31 cellular contexts compared by ENCODE assay signal in genomic region chr3:46579756-46580286, GRCh38. TPM values are rescaled to one million over a fixed set of nuclear protein-coding genes. Genes with fewer than 3 reads are reported as not detected.
DNase-seq lines count a peak whose midpoint lies in the region; ATAC-seq and TF ChIP-seq lines count a peak whose summit lies in the region.
"Had no signal": no experiment of that assay in that cellular context is flagged by ENCODE, and none has a peak within 500 bp of the region (broad histone marks: within the 10 kb centered on the region; RNA-seq: fewer than 3 reads in every experiment).

No MANE protein-coding gene starts in this region.

- H3K4me1 ChIP-seq in iPS-18a (ENCODE audit: control insufficient read depth, low read depth, low read length), result peaks cover 34% of the 10 kb centered on the region
- H3K4me1 ChIP-seq: sigmoid colon, SJCRH30, tibial artery had no signal

- H3K27ac ChIP-seq in iPS-18a (ENCODE audit: low read length) (no peak overlapping the region), coronary artery (no peak overlapping the region)
- H3K27ac ChIP-seq: cardiac muscle cell, neutrophil, sigmoid colon, SJCRH30, tibial artery had no signal

- peaks cover 62% of the 10 kb centered on the region for H3K4me1 Mint-ChIP-seq in WTC11
- H3K4me1 Mint-ChIP-seq in osteocyte (ENCODE audit: unreplicated experiment), result peaks cover 10% of the 10 kb centered on the region

- H3K27ac Mint-ChIP-seq in WTC11 (peak overlapping the region; percentile 94), osteocyte (ENCODE audit: unreplicated experiment) (no peak overlapping the region)
- H3K27ac Mint-ChIP-seq: activated CD4-positive, alpha-beta T cell treated with anti-CD3 and anti-CD28 coated beads for 36 hours; activated naive CD8-positive, alpha-beta T cell; CD8-positive, alpha-beta memory T cell had no signal

- peaks cover 8% of the 10 kb centered on the region; the same call in 1 of the 2 replicates for H3K9me3 Mint-ChIP-seq in WTC11
- no peaks in the 10 kb centered on the region for H3K9me3 Mint-ChIP-seq in osteocyte (ENCODE audit: unreplicated experiment)
- H3K9me3 Mint-ChIP-seq: CD8-positive, alpha-beta memory T cell had no signal

- no peak for ATAC-seq in WTC11
- ATAC-seq in HG03378 (IDR thresholded peaks at IDR 0.05; ENCODE audit: unreplicated experiment), result no peak
- ATAC-seq: activated CD4-positive, alpha-beta T cell treated with anti-CD3 and anti-CD28 coated beads for 36 hours; GM12878 had no signal

- H3K9ac ChIP-seq in iPS-18a (ENCODE audit: low read length), result peak overlapping the region; percentile 88

- H3K36me3 ChIP-seq in H7 (replicated peaks; ENCODE audit: control insufficient read depth, insufficient read depth, low read length) (peaks cover 38% of the 10 kb centered on the region), iPS-18a (ENCODE audit: control insufficient read depth, low read depth, low read length) (peaks cover 59% of the 10 kb centered on the region)
- H3K36me3 ChIP-seq: cardiac muscle cell, HAP-1, neutrophil, sigmoid colon, SJCRH30, tibial artery had no signal

- DNase-seq in H7, result no peak
- DNase-seq in WTC11 (ENCODE audit: low spot score), result no peak
- peak; percentile 59 for DNase-seq in osteocyte (ENCODE audit: extremely low spot score, unreplicated experiment)
- no peak for DNase-seq in amygdala (lab: John Stamatoyannopoulos, UW)
- DNase-seq in NCI-H446 treated with DMSO at 0.1 percent for 48 hours (lab: John Stamatoyannopoulos, UW), result no peak
- no peak for DNase-seq in coronary artery (ENCODE audit: low spot score)
- DNase-seq: activated CD4-positive, alpha-beta T cell treated with anti-CD3 and anti-CD28 coated beads for 36 hours; activated CD8-positive, alpha-beta memory T cell treated with anti-CD3 and anti-CD28 coated beads for 24 hours; aorta; CD8-positive, alpha-beta memory T cell; effector memory CD4-positive, alpha-beta T cell; EL; erythroblast; mesenchymal stem cell; NCI-H1694; NCI-H446; sigmoid colon; SJCRH30; stimulated activated CD4-positive, alpha-beta T cell treated with anti-CD3 and anti-CD28 coated beads, Interleukin-4, amount 100 ng/mL, for 1 hour; SW 1271; tibial artery had no signal

- peak overlapping the region; percentile 70 for H3K4me3 ChIP-seq in H7 (ENCODE audit: insufficient read depth, low read depth, low read length)
- peak overlapping the region; percentile 95 for H3K4me3 ChIP-seq in iPS-18a (ENCODE audit: low read length)
- no peak overlapping the region for H3K4me3 ChIP-seq in coronary artery
- H3K4me3 ChIP-seq: cardiac muscle cell, GM12878, HAP-1, sigmoid colon, SJCRH30, tibial artery had no signal

- POLR2A ChIA-PET in WTC11 (lab: Charles Lee), result no interaction called here

- CTCF ChIA-PET in WTC11 (lab: Charles Lee), result no interaction called here

- H3K27me3 Mint-ChIP-seq in WTC11 (ENCODE audit: low read depth) (no peaks in the 10 kb centered on the region; the same call in 1 of the 2 replicates), osteocyte (ENCODE audit: unreplicated experiment) (peaks cover 33% of the 10 kb centered on the region)
- H3K27me3 Mint-ChIP-seq: activated naive CD8-positive, alpha-beta T cell had no signal

- TF ChIP-seq CTCF in WTC11 (IDR thresholded peaks at IDR 0.05), result no peak
- TF ChIP-seq CTCF in osteocyte (IDR thresholded peaks at IDR 0.05), result no peak
- no peak for TF ChIP-seq CTCF in coronary artery (IDR thresholded peaks at IDR 0.05)

- peaks cover 72% of the 10 kb centered on the region for H3K36me3 Mint-ChIP-seq in WTC11
- no peaks in the 10 kb centered on the region for H3K36me3 Mint-ChIP-seq in osteocyte (ENCODE audit: unreplicated experiment)
- H3K36me3 Mint-ChIP-seq: activated naive CD8-positive, alpha-beta T cell; CD8-positive, alpha-beta memory T cell had no signal

- H3K4me3 Mint-ChIP-seq in WTC11 (peak overlapping the region; percentile 86), osteocyte (ENCODE audit: unreplicated experiment) (no peak overlapping the region)
- H3K4me3 Mint-ChIP-seq: activated CD4-positive, alpha-beta T cell treated with anti-CD3 and anti-CD28 coated beads for 36 hours; activated naive CD8-positive, alpha-beta T cell; CD8-positive, alpha-beta memory T cell had no signal

- H3K27me3 ChIP-seq in H7 (ENCODE audit: control insufficient read depth, insufficient read depth, low read length) (no peaks in the 10 kb centered on the region), iPS-18a (ENCODE audit: control insufficient read depth, insufficient read depth, low read length) (peaks cover 31% of the 10 kb centered on the region)
- H3K27me3 ChIP-seq: SJCRH30 had no signal

- H3K9me3 ChIP-seq in iPS-18a (ENCODE audit: control insufficient read depth, low read depth, low read length), result peaks cover 5% of the 10 kb centered on the region
- H3K9me3 ChIP-seq: HAP-1, neutrophil, sigmoid colon, SJCRH30, tibial artery had no signal

TF ChIP-seq in WTC11, 78 proteins besides CTCF, POLR2A, EP300 and RAD21 (continues in another document):
- 0 out of 2 replicates have a peak, but pooled peaks have one; percentile 13 for TF ChIP-seq ZNF281 (CRISPR knock-in tag; IDR thresholded peaks at IDR 0.05)
- TF ChIP-seq ZNF219 (CRISPR knock-in tag; IDR thresholded peaks at IDR 0.05; ENCODE audit: borderline replicate concordance), result no peak
- 0 out of 2 replicates have a peak, but pooled peaks have one; percentile 6 for TF ChIP-seq TEAD4 (CRISPR knock-in tag; IDR thresholded peaks at IDR 0.05)
- no peak for TF ChIP-seq ZNF121 (CRISPR knock-in tag; IDR thresholded peaks at IDR 0.05)
- TF ChIP-seq TCF7 (CRISPR knock-in tag; IDR thresholded peaks at IDR 0.05; ENCODE audit: low read depth), result no peak
- TF ChIP-seq CBFB (CRISPR knock-in tag; IDR thresholded peaks at IDR 0.05; ENCODE audit: low read depth), result no peak
- TF ChIP-seq AFF4 (CRISPR knock-in tag; IDR thresholded peaks at IDR 0.05; ENCODE audit: borderline replicate concordance), result peak; percentile 77; the same call in 1 of the 2 replicates

RNA-seq across cellular contexts. Expression of gene LRRC2, which starts 13.7 kb away (rescaled TPM):
- total RNA-seq in H7 (2014; rRNA removed; shearing (Covaris generic)), result 3.3 and 3.9 TPM in 2 replicates
- 4.0 to 4.9 TPM (median 4.9 TPM) in 3 replicates for total RNA-seq in WTC11 (2021)
- total RNA-seq in osteocyte, result 1.2 and 1.5 TPM in 2 replicates
- total RNA-seq: GM12878, SJCRH30 had no signal

RNA-seq across cellular contexts. Expression of gene FAM240A, which starts 32.5 kb away (rescaled TPM):
- not detected in 2 replicates for total RNA-seq in H7 (2014; rRNA removed; shearing (Covaris generic))
- 0.09 to 0.14 TPM (median 0.13 TPM) in 3 replicates for total RNA-seq in WTC11 (2021)
- not detected in 2 replicates for total RNA-seq in osteocyte
- total RNA-seq: activated CD4-positive, alpha-beta T cell treated with anti-CD3 and anti-CD28 coated beads for 36 hours; aorta; cardiac muscle cell; CD8-positive, alpha-beta memory T cell; fibroblast of villous mesenchyme; GM12878; left lobe of liver; LHCN-M2; sigmoid colon; SJCRH30 had no signal
